Comparison of ENCODE assay signal across 8 cellular contexts in the genomic region with DNA sequence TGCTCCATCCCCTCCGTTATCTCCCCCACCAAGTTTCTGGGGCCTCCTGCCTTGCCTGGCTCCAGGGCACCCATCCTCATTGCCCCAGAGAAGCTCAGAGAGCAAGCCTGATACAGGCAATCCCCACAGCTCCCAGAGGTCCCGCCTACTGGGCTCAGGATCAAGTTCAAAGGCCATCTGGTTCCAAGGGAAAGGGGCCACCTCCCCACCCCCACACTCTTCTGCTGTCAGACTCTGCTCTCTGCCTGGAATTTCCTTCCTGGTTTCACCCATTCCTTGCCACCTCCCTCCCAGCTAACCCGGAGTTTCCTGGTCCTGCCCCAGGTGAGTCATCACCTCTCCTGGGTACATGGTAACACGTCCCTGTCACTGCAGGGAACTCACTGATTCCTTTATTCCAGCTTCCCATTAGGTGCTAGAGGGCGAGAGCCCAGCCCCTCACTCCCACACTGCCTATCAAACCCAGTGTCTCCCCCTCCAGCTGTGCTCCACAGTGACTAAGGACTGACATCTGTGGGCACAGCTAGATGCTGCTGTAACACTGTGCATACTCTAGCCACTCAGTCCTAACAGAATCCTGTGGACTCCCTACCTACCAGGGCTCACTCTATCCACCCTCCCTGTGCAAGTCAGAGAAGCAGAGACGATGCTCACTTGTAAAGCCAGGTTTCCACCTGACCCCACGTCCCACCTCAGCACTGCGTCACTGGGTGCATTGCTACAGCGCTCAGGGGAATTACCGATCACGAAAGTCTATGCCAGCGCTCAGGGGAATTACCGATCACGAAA. TPM values are rescaled to one million over a fixed set of nuclear protein-coding genes. Genes with fewer than 3 reads are reported as not detected.
A peak's percentile ranks its signal among the peaks of the same experiment; 100 is the strongest.
DNase-seq lines count a peak whose midpoint lies in the region; ATAC-seq and TF ChIP-seq lines count a peak whose summit lies in the region.

No MANE protein-coding gene starts in this region.

- DNase-seq in NCI-H2029 (lab: John Stamatoyannopoulos, UW): peak; percentile 70
- peak; percentile 79 for DNase-seq in upper lobe of right lung
- no peak for DNase-seq in NCI-H1092 (lab: John Stamatoyannopoulos, UW)
- DNase-seq in NOMO-1 treated with DMSO at 0.1 percent for 48 hours (lab: John Stamatoyannopoulos, UW; ENCODE audit: unreplicated experiment): no peak
- DNase-seq in HAP-1 (ENCODE audit: low spot score in 2 of 2): no peak

- TF ChIP-seq CTCF in C4-2B (conservative IDR thresholded peaks at IDR 0.05) (no peak), upper lobe of right lung (IDR thresholded peaks at IDR 0.05) (no peak)

- in situ Hi-C loops in HAP-1 (cut with MboI; ENCODE audit: low sequenced_read_pairs): no loop called here

- intact Hi-C loops in upper lobe of right lung (cut with DNase I): no loop called here

- peaks cover 5% of the 10 kb centered on the region for H3K4me1 ChIP-seq in upper lobe of right lung
- H3K4me1 ChIP-seq in HAP-1: no peaks in the 10 kb centered on the region

- no peak overlapping the region for H3K4me3 ChIP-seq in upper lobe of right lung
- no peak overlapping the region for H3K4me3 ChIP-seq in HAP-1

- H3K36me3 ChIP-seq in upper lobe of right lung (no peaks in the 10 kb centered on the region), HAP-1 (replicated peaks) (no peaks in the 10 kb centered on the region)

- H3K9me3 ChIP-seq in upper lobe of right lung (no peaks in the 10 kb centered on the region), HAP-1 (no peaks in the 10 kb centered on the region)

- ATAC-seq in GM19023 (IDR thresholded peaks at IDR 0.05; ENCODE audit: unreplicated experiment): peak; percentile 47
- peak; percentile 93 for ATAC-seq in esophagus mucosa
- ATAC-seq in upper lobe of right lung: peak; percentile 90

- H3K27ac ChIP-seq in C4-2B (peak overlapping the region; percentile 77), upper lobe of right lung (no peak overlapping the region)

- H3K27me3 ChIP-seq in upper lobe of right lung (no peaks in the 10 kb centered on the region), HAP-1 (ENCODE audit: low read depth) (0 out of 2 replicates have a peak, but pooled peaks cover 2% of the 10 kb centered on the region)

RNA-seq across cellular contexts. Expression of a gene that starts 21.8 kb away (rescaled TPM):
- total RNA-seq in esophagus mucosa: 0.24 TPM
- total RNA-seq in upper lobe of right lung: 0.84 TPM

RNA-seq across cellular contexts. Expression of a gene that starts 39.4 kb away (rescaled TPM):
- total RNA-seq in esophagus mucosa (13.9 TPM), upper lobe of right lung (21.6 TPM)

Comparison
In these comparisons a context has a peak if more than half of its experiments do, and no peak if none do; other contexts are left out.
1. DNase-seq: peak in NCI-H2029 (single experiment) and upper lobe of right lung (single experiment); none in NCI-H1092 (single experiment), NOMO-1 treated with DMSO at 0.1 percent for 48 hours (single experiment) and HAP-1 (0 of 2).
2. Peak in every context shown above with its lines, with median percentiles within 50 percentile points of each other: ATAC-seq.